Comparison of ENCODE assay signal across 8 cellular contexts in the genomic region with DNA sequence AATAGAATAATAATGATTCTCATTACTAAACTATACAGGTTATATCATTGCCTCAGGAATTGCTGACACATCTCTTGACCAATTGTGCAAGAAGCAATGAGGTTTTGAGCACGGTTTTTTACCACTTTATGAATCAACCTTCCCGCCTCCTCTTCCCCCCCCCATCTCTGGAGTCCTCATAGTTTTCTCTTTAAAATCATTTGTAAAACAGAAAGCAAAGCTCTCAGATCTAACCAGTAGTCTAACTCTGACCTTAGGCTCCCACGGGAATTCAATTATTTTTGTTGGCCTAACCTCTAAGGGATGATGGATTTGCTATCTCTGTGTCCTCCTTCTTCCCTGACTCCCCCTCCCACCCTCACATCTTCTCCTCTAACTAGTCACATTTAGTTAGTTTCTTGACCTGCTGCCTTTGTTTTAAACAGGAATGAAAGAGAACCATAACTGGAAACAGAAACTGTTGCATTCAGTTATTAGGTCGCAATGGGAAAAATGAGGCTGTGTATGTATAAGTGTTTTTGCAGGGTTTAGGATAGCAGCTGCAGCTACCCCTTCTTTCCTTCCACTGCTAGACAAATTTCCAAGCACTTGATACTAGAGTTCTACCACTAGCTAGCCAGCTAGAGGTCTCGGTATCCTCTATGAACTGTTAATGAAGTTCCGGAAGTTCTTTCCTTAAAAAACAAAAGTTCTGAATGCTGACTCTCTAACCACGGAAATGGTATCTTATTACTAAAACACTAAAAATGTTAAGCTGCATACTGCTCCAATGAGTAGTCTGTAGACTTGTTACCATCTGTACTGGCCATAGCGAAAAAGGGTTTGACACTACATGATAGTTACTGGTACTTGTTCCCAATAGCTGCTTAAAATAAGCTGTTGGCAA.
A peak's percentile ranks its signal among the peaks of the same experiment; 100 is the strongest.
DNase-seq lines count a peak whose midpoint lies in the region; ATAC-seq, FAIRE-seq and TF ChIP-seq lines count a peak whose summit lies in the region.

No MANE protein-coding gene starts in this region.

- WGBS in pancreas, 2 donors, result 80 to 86% methylated on average over 8 of the region's 8 CpGs

- intact Hi-C loops in pancreas (cut with DNase I), result no loop called here

- H3K4me1 ChIP-seq in SJSA1 (replicated peaks), result peaks cover 24% of the 10 kb centered on the region
- H3K4me1 ChIP-seq in pancreas, result peaks cover 0 to 6% (median 3%) of the 10 kb centered on the region in 3 donors

- H3K4me3 ChIP-seq in GM08714 (ENCODE audit: low read length), result peak overlapping the region; percentile 54
- H3K4me3 ChIP-seq in SJSA1, result peak overlapping the region; percentile 23
- H3K4me3 ChIP-seq in pancreas, result no peak overlapping the region

- H3K27ac ChIP-seq in SJSA1, result peak overlapping the region; percentile 93
- peak overlapping the region in 1 of 4 donors; percentile 13 for H3K27ac ChIP-seq in pancreas
- H3K27ac ChIP-seq in substantia nigra (ENCODE audit: low read depth, low read length, poor library complexity, severe bottlenecking), result no peak overlapping the region

- no peaks in the 10 kb centered on the region for H3K27me3 ChIP-seq in SJSA1 (replicated peaks)
- H3K27me3 ChIP-seq in pancreas, result no peaks in the 10 kb centered on the region

- peak in 1 of 2 experiments; percentile 78 for DNase-seq in SJSA1 (ENCODE audit: low read depth in 1 of 2, low spot score in 2 of 2)
- DNase-seq in dedifferentiated amniotic fluid mesenchymal stem cell (ENCODE audit: extremely low spot score), result peak; percentile 90
- DNase-seq in pancreas, result no peak
- DNase-seq in substantia nigra (lab: John Stamatoyannopoulos, UW), result no peak
- DNase-seq in NCI-H2107 treated with DMSO at 0.1 percent for 48 hours (lab: John Stamatoyannopoulos, UW; ENCODE audit: unreplicated experiment), result no peak
- no peak for DNase-seq in HuH-7 (ENCODE audit: low spot score)

- no peak for FAIRE-seq in pancreas (lab: Jason Lieb, UNC)

- H3K9me3 ChIP-seq in SJSA1 (replicated peaks), result no peaks in the 10 kb centered on the region
- H3K9me3 ChIP-seq in pancreas, result no peaks in the 10 kb centered on the region

- peak; percentile 45 for ATAC-seq in HG02840 (IDR thresholded peaks at IDR 0.05; ENCODE audit: low FRiP score, unreplicated experiment)
- ATAC-seq in pancreas, result peak in 3 of 4 donors; percentile 22 to 70 (median 66)

- no peak for TF ChIP-seq CTCF in pancreas (IDR thresholded peaks at IDR 0.05)

- no peaks in the 10 kb centered on the region for H3K36me3 ChIP-seq in SJSA1
- H3K36me3 ChIP-seq in pancreas, result no peaks in the 10 kb centered on the region

Comparison
In these comparisons a context has a peak if more than half of its experiments do, and no peak if none do; other contexts are left out.
1. H3K4me3 ChIP-seq: peak in GM08714 (single experiment) and SJSA1 (single experiment); none in pancreas (0 of 4).